11 cellular contexts compared by ENCODE assay signal in the genomic region with DNA sequence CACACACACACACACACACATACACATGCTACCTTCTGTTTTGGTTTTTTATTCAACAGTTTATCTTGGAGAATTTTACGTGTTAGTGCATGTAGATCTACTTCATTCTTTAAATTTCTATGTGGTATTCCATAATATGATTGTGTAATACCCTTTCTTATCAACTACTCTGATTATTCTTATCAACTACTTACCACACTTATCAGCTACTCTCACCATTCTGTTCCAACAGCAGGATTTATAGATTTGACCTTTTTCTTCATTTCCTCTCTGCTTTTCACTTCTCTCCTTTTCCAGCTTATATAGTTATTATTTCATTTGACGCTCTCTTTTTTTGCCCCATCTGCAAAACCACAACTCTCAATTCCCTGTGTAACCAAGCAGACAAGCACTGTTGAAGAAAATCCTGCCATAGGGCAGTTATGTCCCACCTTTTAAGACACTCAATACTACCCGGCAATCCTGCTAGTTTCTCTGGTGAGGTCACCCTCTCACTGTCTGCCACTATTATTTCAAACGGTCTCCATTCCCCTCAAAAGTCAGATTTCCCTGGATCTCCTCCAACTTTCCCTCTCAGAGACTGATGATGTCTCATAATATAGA.
"Had no signal": no experiment of that assay in that cellular context is flagged by ENCODE, and none has a peak within 500 bp of the region (broad histone marks: within the 10 kb centered on the region; RNA-seq: fewer than 3 reads in every experiment).

No MANE protein-coding gene starts in this region.

- H3K4me1 ChIP-seq: uterus had no signal

- DNase-seq: activated CD4-positive, alpha-beta T cell treated with anti-CD3 and anti-CD28 coated beads for 36 hours; activated CD8-positive, alpha-beta T cell treated with anti-CD3 and anti-CD28 coated beads, Interleukin-2, amount 10 ng/mL, durations not matched to agents 7 days and 5 days; activated naive CD4-positive, alpha-beta T cell treated with anti-CD3 and anti-CD28 coated beads, Interleukin-2, amount 10 ng/mL, durations not matched to agents 7 days and 5 days; amniotic stem cell; cerebellar nuclear complex; dermis blood vessel endothelial cell; hippocampal formation; kidney glomerular epithelial cell; stimulated activated CD4-positive, alpha-beta T cell treated with anti-CD3 and anti-CD28 coated beads, Interleukin-4, amount 100 ng/mL, for 4 hours; uterus had no signal

- H3K36me3 ChIP-seq: uterus had no signal

- H3K27me3 ChIP-seq: uterus had no signal

- ATAC-seq: activated CD4-positive, alpha-beta T cell treated with anti-CD3 and anti-CD28 coated beads for 36 hours; activated CD8-positive, alpha-beta T cell treated with anti-CD3 and anti-CD28 coated beads, Interleukin-2, amount 10 ng/mL, durations not matched to agents 7 days and 5 days had no signal

- H3K27ac ChIP-seq: skin epidermis, uterus had no signal

- H3K4me3 ChIP-seq: skin epidermis, uterus had no signal
